Comparison of ENCODE assay signal across 20 cellular contexts in the genomic region with DNA sequence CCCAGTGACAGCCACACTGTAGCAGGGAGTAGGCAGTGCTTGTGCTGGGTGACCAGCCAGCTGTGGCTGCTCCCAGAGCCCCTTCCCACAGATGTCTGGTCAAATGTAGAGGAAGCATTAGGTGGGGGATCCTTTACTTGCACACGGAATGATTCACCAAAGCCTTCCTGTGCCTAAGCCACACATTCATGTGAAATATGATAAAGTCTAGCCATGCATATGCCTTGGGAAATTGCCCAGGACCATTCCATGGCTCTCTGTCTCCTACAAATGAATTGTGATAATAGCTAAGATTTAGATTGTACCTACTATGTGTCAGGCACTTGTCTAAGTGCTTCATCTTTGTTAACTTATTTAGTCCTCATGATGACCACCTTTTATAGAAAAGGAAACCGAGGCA.
DNase-seq lines count a peak whose midpoint lies in the region; ATAC-seq and TF ChIP-seq lines count a peak whose summit lies in the region.
"Had no signal": no experiment of that assay in that cellular context is flagged by ENCODE, and none has a peak within 500 bp of the region (broad histone marks: within the 10 kb centered on the region; RNA-seq: fewer than 3 reads in every experiment).

No MANE protein-coding gene starts in this region.

- H3K79me2 ChIP-seq in GM23248 (ENCODE audit: insufficient read depth) = no peaks in the 10 kb centered on the region

- no peaks in the 10 kb centered on the region for H4K20me1 ChIP-seq in GM23248 (ENCODE audit: insufficient read depth)
- H4K20me1 ChIP-seq: BLaER1 treated with 17β-estradiol and CSF1 and Interleukin-3, amounts not matched to agents 10 nM and 100 nM had no signal

- H2AFZ ChIP-seq in GM23248 = no peak overlapping the region

- H3K36me3 ChIP-seq in GM23248 (ENCODE audit: low read depth) = no peaks in the 10 kb centered on the region
- no peaks in the 10 kb centered on the region for H3K36me3 ChIP-seq in endodermal cell (ENCODE audit: control insufficient read depth, insufficient read depth, low read length)
- H3K36me3 ChIP-seq: BE2C; BLaER1 treated with 17β-estradiol and CSF1 and Interleukin-3, amounts not matched to agents 10 nM and 100 nM had no signal

- H3K9me3 ChIP-seq in GM23248 (ENCODE audit: low read depth) = no peaks in the 10 kb centered on the region
- no peaks in the 10 kb centered on the region for H3K9me3 ChIP-seq in endodermal cell (ENCODE audit: control insufficient read depth, low read length)
- H3K9me3 ChIP-seq: A549; BE2C; BLaER1 treated with 17β-estradiol and CSF1 and Interleukin-3, amounts not matched to agents 10 nM and 100 nM had no signal

- H3K4me1 ChIP-seq in GM23248 (ENCODE audit: insufficient read depth) (peaks cover 39% of the 10 kb centered on the region), endodermal cell (ENCODE audit: control insufficient read depth, insufficient read depth, low read length) (no peaks in the 10 kb centered on the region)
- H3K4me1 ChIP-seq: A549, BE2C had no signal

- H3K27ac Mint-ChIP-seq in endodermal cell = no peak overlapping the region
- no peak overlapping the region for H3K27ac Mint-ChIP-seq in effector memory CD8-positive, alpha-beta T cell
- H3K27ac Mint-ChIP-seq: CD4-positive, alpha-beta T cell; CD8-positive, alpha-beta memory T cell had no signal

- H3K27me3 ChIP-seq in GM23248 (replicated peaks; ENCODE audit: insufficient read depth) (no peaks in the 10 kb centered on the region), endodermal cell (ENCODE audit: control insufficient read depth, insufficient read depth, low read length, poor library complexity, severe bottlenecking) (no peaks in the 10 kb centered on the region)
- H3K27me3 ChIP-seq: BE2C; BLaER1 treated with 17β-estradiol and CSF1 and Interleukin-3, amounts not matched to agents 10 nM and 100 nM had no signal

- H3K27me3 Mint-ChIP-seq in endodermal cell (ENCODE audit: insufficient read depth) = no peaks in the 10 kb centered on the region
- H3K27me3 Mint-ChIP-seq in effector memory CD8-positive, alpha-beta T cell = peaks cover 8 to 18% of the 10 kb centered on the region in 2 donors

- H3K27ac ChIP-seq in GM23248 (no peak overlapping the region), endodermal cell (ENCODE audit: low read depth, low read length) (no peak overlapping the region)
- H3K27ac ChIP-seq: A549 had no signal

- H3K4me1 Mint-ChIP-seq in endodermal cell = peaks cover 5% of the 10 kb centered on the region
- no peaks in the 10 kb centered on the region for H3K4me1 Mint-ChIP-seq in effector memory CD8-positive, alpha-beta T cell (ENCODE audit: low read depth in 2 of 2)
- H3K4me1 Mint-ChIP-seq: CD14-positive monocyte; CD8-positive, alpha-beta memory T cell had no signal

- H3K9me3 Mint-ChIP-seq in endodermal cell = no peaks in the 10 kb centered on the region
- no peaks in the 10 kb centered on the region for H3K9me3 Mint-ChIP-seq in effector memory CD8-positive, alpha-beta T cell
- H3K9me3 Mint-ChIP-seq: CD14-positive monocyte; CD4-positive, alpha-beta T cell; CD8-positive, alpha-beta memory T cell had no signal

- H3K36me3 Mint-ChIP-seq in endodermal cell (ENCODE audit: low read depth) = no peaks in the 10 kb centered on the region
- H3K36me3 Mint-ChIP-seq in effector memory CD8-positive, alpha-beta T cell (ENCODE audit: insufficient read depth) = no peaks in the 10 kb centered on the region
- H3K36me3 Mint-ChIP-seq: CD14-positive monocyte; CD8-positive, alpha-beta memory T cell had no signal

- no peak for ATAC-seq in GM19324 (IDR thresholded peaks at IDR 0.05; ENCODE audit: low FRiP score, unreplicated experiment)
- ATAC-seq in effector memory CD8-positive, alpha-beta T cell (replicated peaks) = no peak
- ATAC-seq: A549, HCT116 had no signal

- no peak overlapping the region for H3K9ac ChIP-seq in GM23248
- no peak overlapping the region for H3K9ac ChIP-seq in endodermal cell (ENCODE audit: extremely low read depth, low read length, poor library complexity, severe bottlenecking)
- H3K9ac ChIP-seq: BLaER1 treated with 17β-estradiol and CSF1 and Interleukin-3, amounts not matched to agents 10 nM and 100 nM had no signal

- no peaks in the 10 kb centered on the region for H3K9me2 ChIP-seq in GM23248 (ENCODE audit: insufficient read depth)

- no peak overlapping the region for H3K4me2 ChIP-seq in GM23248 (ENCODE audit: unreplicated experiment)
- H3K4me2 ChIP-seq: A549 had no signal

- H3F3A ChIP-seq in GM23248 (ENCODE audit: insufficient read depth) = peaks cover 11% of the 10 kb centered on the region

- H3K4me3 ChIP-seq in GM23248 (no peak overlapping the region), endodermal cell (ENCODE audit: low read length) (no peak overlapping the region)
- H3K4me3 ChIP-seq: A549; BLaER1 treated with 17β-estradiol and CSF1 and Interleukin-3, amounts not matched to agents 10 nM and 100 nM had no signal

- in situ Hi-C loops in GM23248 (cut with MboI) = no loop called here

- DNase-seq in GM23248 (peak; percentile 28), endodermal cell (peak; percentile 28), iris pigment epithelial cell (ENCODE audit: low read depth) (peak; percentile 23), GOT3 (lab: John Stamatoyannopoulos, UW) (no peak)
- DNase-seq in effector memory CD8-positive, alpha-beta T cell = no peak
- DNase-seq: 8988T; ACHN; AML-193; BE2C; CD4-positive, alpha-beta T cell; CD8-positive, alpha-beta memory T cell; DMS 273 treated with DMSO at 0.1 percent for 48 hours; DMS79; GF-D8; H7 had no signal

- no peak for TF ChIP-seq CTCF in endodermal cell (conservative IDR thresholded peaks at IDR 0.05)

- no peak overlapping the region for H3K4me3 Mint-ChIP-seq in endodermal cell
- no peak overlapping the region for H3K4me3 Mint-ChIP-seq in effector memory CD8-positive, alpha-beta T cell
- H3K4me3 Mint-ChIP-seq: CD14-positive monocyte; CD4-positive, alpha-beta T cell; CD8-positive, alpha-beta memory T cell had no signal

- 56 to 61% methylated on average over 2 of the region's 2 CpGs for WGBS in GM23248 (ENCODE audit: low coverage in 1 of 2, low lambda C conversion rate in 2 of 2, missing lambda C conversion rate in 2 of 2), 2 experiments
- WGBS in endodermal cell (ENCODE audit: insufficient coverage in 1 of 2, insufficient read length in 1 of 2), 2 experiments = 97 to 100% methylated on average over 1 to 2 of the region's 2 CpGs

Comparison
In these comparisons a context has a peak if more than half of its experiments do, and no peak if none do; other contexts are left out.
1. DNase-seq: peak in GM23248 (single experiment), endodermal cell (single experiment) and iris pigment epithelial cell (single experiment); none in effector memory CD8-positive, alpha-beta T cell (0 of 3) and GOT3 (single experiment).